Comparison of ENCODE assay signal across 10 cellular contexts in genomic region chr3:132284756-132285619, GRCh38. TPM values are rescaled to one million over a fixed set of nuclear protein-coding genes. Genes with fewer than 3 reads are reported as not detected.
DNase-seq lines count a peak whose midpoint lies in the region; ATAC-seq and TF ChIP-seq lines count a peak whose summit lies in the region.
"Had no signal": no experiment of that assay in that cellular context is flagged by ENCODE, and none has a peak within 500 bp of the region (broad histone marks: within the 10 kb centered on the region; RNA-seq: fewer than 3 reads in every experiment).

No MANE protein-coding gene starts in this region.

- TF ChIP-seq CTCF in body of pancreas (IDR thresholded peaks at IDR 0.05) = no peak
- no peak for TF ChIP-seq CTCF in left lung (IDR thresholded peaks at IDR 0.05)
- TF ChIP-seq CTCF in type B pancreatic cell (conservative IDR thresholded peaks at IDR 0.05) = no peak

- H3K27me3 ChIP-seq in HUES64 (ENCODE audit: insufficient read depth, low read length) (no peaks in the 10 kb centered on the region), body of pancreas (no peaks in the 10 kb centered on the region), left lung (no peaks in the 10 kb centered on the region)

- H3K9me3 Mint-ChIP-seq in type B pancreatic cell = peaks cover 18% of the 10 kb centered on the region
- H3K9me3 Mint-ChIP-seq: activated naive CD8-positive, alpha-beta T cell treated with anti-CD3 and anti-CD28 coated beads, Interleukin-2, amount 10 ng/mL, durations not matched to agents 7 days and 5 days had no signal

- peak overlapping the region; percentile 69 for H3K4me3 Mint-ChIP-seq in type B pancreatic cell
- H3K4me3 Mint-ChIP-seq: activated naive CD8-positive, alpha-beta T cell treated with anti-CD3 and anti-CD28 coated beads, Interleukin-2, amount 10 ng/mL, durations not matched to agents 7 days and 5 days had no signal

- H3K4me1 ChIP-seq in HUES64 (ENCODE audit: insufficient read depth, low read length) = peaks cover 27% of the 10 kb centered on the region
- peaks cover 28% of the 10 kb centered on the region for H3K4me1 ChIP-seq in body of pancreas
- peaks cover 10 to 36% of the 10 kb centered on the region in 2 donors for H3K4me1 ChIP-seq in left lung

- H3K4me1 Mint-ChIP-seq in type B pancreatic cell (ENCODE audit: unreplicated experiment) = peaks cover 11% of the 10 kb centered on the region
- H3K4me1 Mint-ChIP-seq: activated naive CD8-positive, alpha-beta T cell treated with anti-CD3 and anti-CD28 coated beads, Interleukin-2, amount 10 ng/mL, durations not matched to agents 7 days and 5 days had no signal

- H3K27me3 Mint-ChIP-seq in type B pancreatic cell = no peaks in the 10 kb centered on the region

- H3K27ac Mint-ChIP-seq in type B pancreatic cell = no peak overlapping the region
- H3K27ac Mint-ChIP-seq: activated naive CD8-positive, alpha-beta T cell treated with anti-CD3 and anti-CD28 coated beads, Interleukin-2, amount 10 ng/mL, durations not matched to agents 7 days and 5 days had no signal

- H3K9me3 ChIP-seq in HUES64 (ENCODE audit: insufficient read depth, low read depth, low read length) (0 out of 2 replicates have a peak, but pooled peaks cover 7% of the 10 kb centered on the region), body of pancreas (no peaks in the 10 kb centered on the region), left lung (no peaks in the 10 kb centered on the region)

- no peak overlapping the region for H3K9ac ChIP-seq in HUES64 (ENCODE audit: low read depth, low read length)

- H3K36me3 ChIP-seq in HUES64 (ENCODE audit: insufficient read depth, low read length) (no peaks in the 10 kb centered on the region), body of pancreas (replicated peaks in 1 of 2; ENCODE audit: insufficient read depth in 1 of 2, low read depth in 2 of 2) (no peaks in the 10 kb centered on the region), left lung (no peaks in the 10 kb centered on the region)

- no peak overlapping the region; the same call in 1 of the 2 replicates for H3K4me3 ChIP-seq in HUES64 (ENCODE audit: low read length)
- H3K4me3 ChIP-seq in body of pancreas = no peak overlapping the region
- no peak overlapping the region for H3K4me3 ChIP-seq in left lung

- intact Hi-C loops in body of pancreas (cut with DNase I) = no loop called here
- intact Hi-C loops in left lung (cut with DNase I) = no loop called here

- ATAC-seq in body of pancreas = no peak
- ATAC-seq in left lung = peak; percentile 66
- no peak for ATAC-seq in GM21723 (IDR thresholded peaks at IDR 0.05; ENCODE audit: unreplicated experiment)
- ATAC-seq: esophagus mucosa had no signal

- 84% methylated on average over 33 of the region's 33 CpGs for WGBS in HUES64
- 74 to 89% methylated on average over 23 to 33 of the region's 33 CpGs for WGBS in body of pancreas, 2 donors

- TF ChIP-seq POLR2A in body of pancreas (IDR thresholded peaks at IDR 0.05) = no peak

- DNase-seq in body of pancreas (peak in 1 of 4 donors; percentile 10), left lung (peak in 1 of 2 donors; percentile 76), type B pancreatic cell (ENCODE audit: extremely low spot score, unreplicated experiment) (no peak), NCI-H1436 treated with DMSO at 0.1 percent for 48 hours (lab: John Stamatoyannopoulos, UW) (no peak), OCI-M2 (lab: John Stamatoyannopoulos, UW; ENCODE audit: unreplicated experiment) (no peak)
- DNase-seq: activated naive CD8-positive, alpha-beta T cell treated with anti-CD3 and anti-CD28 coated beads, Interleukin-2, amount 10 ng/mL, durations not matched to agents 7 days and 5 days; retina had no signal

- H3K27ac ChIP-seq in HUES64 (ENCODE audit: low read depth, low read length) = peak overlapping the region; percentile 67; the same call in 1 of the 2 replicates
- peak overlapping the region in 3 of 4 donors; percentile 31 to 60 (median 42) for H3K27ac ChIP-seq in body of pancreas
- peak overlapping the region in 1 of 2 donors; percentile 94 for H3K27ac ChIP-seq in left lung

- H3K36me3 Mint-ChIP-seq in type B pancreatic cell = peaks cover 6% of the 10 kb centered on the region
- H3K36me3 Mint-ChIP-seq: activated naive CD8-positive, alpha-beta T cell treated with anti-CD3 and anti-CD28 coated beads, Interleukin-2, amount 10 ng/mL, durations not matched to agents 7 days and 5 days had no signal

RNA-seq across cellular contexts. Expression of gene ACP3, which starts 32.2 kb away (rescaled TPM):
- polyA plus RNA-seq in HUES64 (2013, experiment 1 of 2) = 1.2 TPM
- polyA plus RNA-seq in HUES64 (2013, experiment 2 of 2) = 2.3 TPM
- total RNA-seq in body of pancreas = 1 to 10 TPM in 1 of 2 donors, under 1 TPM in 1; 0.33 to 1.6 TPM
- 10 to 100 TPM; 11.9 to 24.3 TPM for total RNA-seq in left lung
- total RNA-seq in type B pancreatic cell (ENCODE audit: low replicate concordance) = 3.5 and 8.2 TPM in 2 replicates
- total RNA-seq: activated naive CD8-positive, alpha-beta T cell treated with anti-CD3 and anti-CD28 coated beads, Interleukin-2, amount 10 ng/mL, durations not matched to agents 7 days and 5 days had no signal
